In the genomic region with DNA sequence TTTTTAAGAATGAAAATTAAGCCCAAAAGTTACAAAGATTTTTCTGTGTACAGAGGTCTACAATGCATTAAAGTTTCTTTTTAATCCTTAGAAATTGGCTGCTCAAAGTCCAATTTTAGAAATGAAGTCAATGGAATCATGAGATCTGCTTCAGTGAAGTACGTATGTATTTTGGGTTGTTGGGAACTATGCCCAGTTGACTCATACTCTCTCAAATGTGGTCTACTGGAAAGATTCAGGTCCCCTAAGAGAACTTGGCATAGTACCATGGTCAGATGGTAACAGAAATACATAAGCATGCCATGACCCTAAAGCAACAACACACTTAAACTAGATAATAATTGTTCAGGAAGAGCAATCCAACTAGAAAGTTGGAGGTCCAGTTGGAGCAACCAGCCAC, we compare ENCODE assay signal across 15 cellular contexts. TPM values are rescaled to one million over a fixed set of nuclear protein-coding genes. Genes with fewer than 3 reads are reported as not detected.
DNase-seq lines count a peak whose midpoint lies in the region; ATAC-seq and TF ChIP-seq lines count a peak whose summit lies in the region.
"Had no signal": no experiment of that assay in that cellular context is flagged by ENCODE, and none has a peak within 500 bp of the region (broad histone marks: within the 10 kb centered on the region; RNA-seq: fewer than 3 reads in every experiment).

No MANE protein-coding gene starts in this region.

- DNase-seq in AG04450 (ENCODE audit: low read depth, low spot score) (peak; percentile 81), HS-27A (ENCODE audit: low read depth) (peak; percentile 17), cardiac fibroblast (ENCODE audit: low read depth in 2 of 2) (peak; percentile 95 to 98), hepatic stellate cell (ENCODE audit: low spot score) (peak; percentile 50), NCI-H2029 treated with DMSO at 0.1 percent for 48 hours (lab: John Stamatoyannopoulos, UW) (no peak), HK-2 (ENCODE audit: unreplicated experiment) (no peak)
- no peak for DNase-seq in activated CD4-positive, alpha-beta memory T cell treated with anti-CD3 and anti-CD28 coated beads for 36 hours
- DNase-seq: effector CD8-positive, alpha-beta T cell; NCI-H2081 had no signal

- no peak overlapping the region for H3K4me3 ChIP-seq in AG04450 (ENCODE audit: low read depth, low read length)
- H3K4me3 ChIP-seq in cardiac fibroblast (replicated peaks in 1 of 2; ENCODE audit: low read depth in 2 of 2, low read length in 2 of 2), result no peak overlapping the region
- H3K4me3 ChIP-seq: K562, skin epidermis had no signal

- CTCF ChIA-PET in AG04450 (lab: Charles Lee), result no interaction called here
- CTCF ChIA-PET in activated CD4-positive, alpha-beta memory T cell treated with anti-CD3 and anti-CD28 coated beads for 36 hours (lab: Charles Lee), result no interaction called here

- H3K4me3 Mint-ChIP-seq in activated CD4-positive, alpha-beta memory T cell treated with anti-CD3 and anti-CD28 coated beads for 36 hours, result no peak overlapping the region
- H3K4me3 Mint-ChIP-seq: activated naive CD4-positive, alpha-beta T cell treated with anti-CD3 and anti-CD28 coated beads, Interleukin-2, amount 50 U/mL, for 24 hours; T-helper 2 cell treated with Interferon-gamma antibody and Interleukin-4, amounts not matched to agents 5 μg/mL and 100 μg/mL, for 36 hours had no signal

- no peaks in the 10 kb centered on the region for H3K9me3 Mint-ChIP-seq in activated CD4-positive, alpha-beta memory T cell treated with anti-CD3 and anti-CD28 coated beads for 36 hours
- H3K9me3 Mint-ChIP-seq: activated naive CD4-positive, alpha-beta T cell treated with anti-CD3 and anti-CD28 coated beads, Interleukin-2, amount 50 U/mL, for 24 hours; T-helper 2 cell treated with Interferon-gamma antibody and Interleukin-4, amounts not matched to agents 5 μg/mL and 100 μg/mL, for 36 hours had no signal

- no peak for ATAC-seq in GM19463 (IDR thresholded peaks at IDR 0.05; ENCODE audit: unreplicated experiment)
- ATAC-seq: K562 had no signal

- no peaks in the 10 kb centered on the region for H3K9me3 ChIP-seq in AG04450 (ENCODE audit: control insufficient read depth, insufficient read depth, low read length)

- intact Hi-C loops in activated CD4-positive, alpha-beta memory T cell treated with anti-CD3 and anti-CD28 coated beads for 36 hours (cut with micrococcal nuclease), result no loop called here

- no peak overlapping the region for H3K27ac ChIP-seq in AG04450 (ENCODE audit: low read depth, low read length)
- H3K27ac ChIP-seq: C4-2B, skin epidermis had no signal

- H3K27me3 ChIP-seq in AG04450 (ENCODE audit: control insufficient read depth, insufficient read depth, low read length), result no peaks in the 10 kb centered on the region

- POLR2A ChIA-PET in AG04450 (lab: Yijun Ruan, JAX), result no interaction called here
- POLR2A ChIA-PET in activated CD4-positive, alpha-beta memory T cell treated with anti-CD3 and anti-CD28 coated beads for 36 hours (lab: Charles Lee), result no interaction called here

- TF ChIP-seq CTCF in AG04450 (IDR thresholded peaks at IDR 0.05; ENCODE audit: low read depth, low read length) (no peak), cardiac fibroblast (IDR thresholded peaks at IDR 0.05; ENCODE audit: low read depth, low read length) (no peak)

- peaks cover 4% of the 10 kb centered on the region for H3K4me1 Mint-ChIP-seq in activated CD4-positive, alpha-beta memory T cell treated with anti-CD3 and anti-CD28 coated beads for 36 hours (ENCODE audit: low read depth)

- H3K36me3 Mint-ChIP-seq in activated CD4-positive, alpha-beta memory T cell treated with anti-CD3 and anti-CD28 coated beads for 36 hours, result peaks cover 64% of the 10 kb centered on the region

- no peak overlapping the region for H3K27ac Mint-ChIP-seq in activated CD4-positive, alpha-beta memory T cell treated with anti-CD3 and anti-CD28 coated beads for 36 hours
- H3K27ac Mint-ChIP-seq: activated naive CD4-positive, alpha-beta T cell treated with anti-CD3 and anti-CD28 coated beads, Interleukin-2, amount 50 U/mL, for 24 hours; T-helper 2 cell treated with Interferon-gamma antibody and Interleukin-4, amounts not matched to agents 5 μg/mL and 100 μg/mL, for 36 hours had no signal

- H3K27me3 Mint-ChIP-seq in activated CD4-positive, alpha-beta memory T cell treated with anti-CD3 and anti-CD28 coated beads for 36 hours, result no peaks in the 10 kb centered on the region
- H3K27me3 Mint-ChIP-seq: activated naive CD4-positive, alpha-beta T cell treated with anti-CD3 and anti-CD28 coated beads, Interleukin-2, amount 50 U/mL, for 24 hours had no signal

RNA-seq across cellular contexts. Expression of gene FBLL1, which starts 23.0 kb away (rescaled TPM):
- polyA plus RNA-seq in AG04450 (2011; rRNA removed), result 0.11 and 0.16 TPM in 2 replicates
- 0.46 TPM in 1 of 2 replicates, not detected in the other for polyA minus RNA-seq in AG04450 (2011; rRNA and poly(A)+ RNA removed)
- total RNA-seq in activated CD4-positive, alpha-beta memory T cell treated with anti-CD3 and anti-CD28 coated beads for 36 hours, result under 1 TPM; 0.15 to 0.29 TPM
- total RNA-seq: K562 had no signal
- polyA plus RNA-seq: K562 had no signal

RNA-seq across cellular contexts. Expression of gene PANK3, which starts 27.0 kb away (rescaled TPM):
- polyA plus RNA-seq in AG04450 (2011; rRNA removed), result 17.3 and 20.2 TPM in 2 replicates
- 11.2 and 20.9 TPM in 2 replicates for polyA minus RNA-seq in AG04450 (2011; rRNA and poly(A)+ RNA removed)
- 10 to 100 TPM; 54.0 to 55.7 TPM for total RNA-seq in activated CD4-positive, alpha-beta memory T cell treated with anti-CD3 and anti-CD28 coated beads for 36 hours

Comparison
In these comparisons a context has a peak if more than half of its experiments do, and no peak if none do; other contexts are left out.
1. DNase-seq: peak in AG04450 (single experiment), HS-27A (single experiment), cardiac fibroblast (2 of 2) and hepatic stellate cell (single experiment); none in NCI-H2029 treated with DMSO at 0.1 percent for 48 hours (single experiment), activated CD4-positive, alpha-beta memory T cell treated with anti-CD3 and anti-CD28 coated beads for 36 hours (single experiment) and HK-2 (single experiment).